Comparison of ENCODE assay signal across 14 cellular contexts in genomic region chr10:78650122-78650521, GRCh38.
"Had no signal": no experiment of that assay in that cellular context is flagged by ENCODE, and none has a peak within 500 bp of the region (broad histone marks: within the 10 kb centered on the region; RNA-seq: fewer than 3 reads in every experiment).

No MANE protein-coding gene starts in this region.

- H3K4me3 Mint-ChIP-seq: activated CD4-positive, alpha-beta memory T cell treated with anti-CD3 and anti-CD28 coated beads, Interleukin-2, amount 10 ng/mL, durations not matched to agents 7 days and 5 days; activated naive CD4-positive, alpha-beta T cell treated with anti-CD3 and anti-CD28 coated beads, Interleukin-2, amount 10 ng/mL, durations not matched to agents 7 days and 5 days; activated T-cell treated with anti-CD3 and anti-CD28 coated beads, Interleukin-2, amount 50 U/mL, for 24 hours had no signal

- H2AFZ ChIP-seq: parathyroid adenoma had no signal

- H3K9me3 Mint-ChIP-seq: activated CD4-positive, alpha-beta memory T cell treated with anti-CD3 and anti-CD28 coated beads, Interleukin-2, amount 10 ng/mL, durations not matched to agents 7 days and 5 days; activated naive CD4-positive, alpha-beta T cell treated with anti-CD3 and anti-CD28 coated beads, Interleukin-2, amount 10 ng/mL, durations not matched to agents 7 days and 5 days had no signal

- H3K4me3 ChIP-seq: upper lobe of left lung had no signal

- H3K4me1 ChIP-seq: parathyroid adenoma, upper lobe of left lung had no signal

- H3K9me3 ChIP-seq: upper lobe of left lung had no signal

- H3K27ac ChIP-seq: epithelial cell of prostate, parathyroid adenoma, upper lobe of left lung had no signal

- H3K27ac Mint-ChIP-seq: activated CD4-positive, alpha-beta memory T cell treated with anti-CD3 and anti-CD28 coated beads, Interleukin-2, amount 10 ng/mL, durations not matched to agents 7 days and 5 days; activated naive CD4-positive, alpha-beta T cell treated with anti-CD3 and anti-CD28 coated beads, Interleukin-2, amount 10 ng/mL, durations not matched to agents 7 days and 5 days; activated T-cell treated with anti-CD3 and anti-CD28 coated beads, Interleukin-2, amount 50 U/mL, for 24 hours had no signal

- H3K36me3 Mint-ChIP-seq: activated naive CD4-positive, alpha-beta T cell treated with anti-CD3 and anti-CD28 coated beads, Interleukin-2, amount 10 ng/mL, durations not matched to agents 7 days and 5 days had no signal

- H3K4me1 Mint-ChIP-seq: activated CD4-positive, alpha-beta memory T cell treated with anti-CD3 and anti-CD28 coated beads, Interleukin-2, amount 10 ng/mL, durations not matched to agents 7 days and 5 days; activated naive CD4-positive, alpha-beta T cell treated with anti-CD3 and anti-CD28 coated beads, Interleukin-2, amount 10 ng/mL, durations not matched to agents 7 days and 5 days had no signal

- H3K79me2 ChIP-seq: parathyroid adenoma had no signal

- H3K36me3 ChIP-seq: upper lobe of left lung had no signal

- H3K27me3 ChIP-seq: upper lobe of left lung had no signal

- DNase-seq: activated CD4-positive, alpha-beta memory T cell treated with anti-CD3 and anti-CD28 coated beads, Interleukin-2, amount 10 ng/mL, durations not matched to agents 7 days and 5 days; activated CD4-positive, alpha-beta T cell treated with anti-CD3 and anti-CD28 coated beads for 4 hours; activated naive CD4-positive, alpha-beta T cell treated with anti-CD3 and anti-CD28 coated beads, Interleukin-2, amount 10 ng/mL, durations not matched to agents 7 days and 5 days; activated T-cell treated with anti-CD3 and anti-CD28 coated beads, Interleukin-2, amount 50 U/mL, for 24 hours; mesendoderm; right cardiac atrium; small intestine; stimulated activated CD4-positive, alpha-beta T cell treated with anti-CD3 and anti-CD28 coated beads, Interleukin-4, amount 100 ng/mL, for 4 hours; stimulated activated CD8-positive, alpha-beta memory T cell treated with anti-CD3 and anti-CD28 coated beads, Interleukin-4, amount 100 ng/mL, for 48 hours; stimulated activated naive CD4-positive, alpha-beta T cell treated with Interleukin-2 at 50 U/mL for 16 hours; T-helper 2 cell; upper lobe of left lung had no signal

- H3K9ac ChIP-seq: parathyroid adenoma had no signal

- ATAC-seq: right cardiac atrium had no signal
